17 cellular contexts compared by ENCODE assay signal in genomic region chr13:103607995-103608394, GRCh38.
DNase-seq lines count a peak whose midpoint lies in the region; ATAC-seq and FAIRE-seq lines count a peak whose summit lies in the region.
"Had no signal": no experiment of that assay in that cellular context is flagged by ENCODE, and none has a peak within 500 bp of the region (broad histone marks: within the 10 kb centered on the region; RNA-seq: fewer than 3 reads in every experiment).

No MANE protein-coding gene starts in this region.

- DNase-seq in NCI-H226 = peak; percentile 42
- no peak for DNase-seq in RCC 7860 (ENCODE audit: low spot score)
- no peak for DNase-seq in NCI-H524 (lab: John Stamatoyannopoulos, UW)
- DNase-seq in NCI-H446 treated with DMSO at 0.1 percent for 48 hours (lab: John Stamatoyannopoulos, UW) = no peak
- DNase-seq: activated CD4-positive, alpha-beta T cell treated with anti-CD3 and anti-CD28 coated beads, Interleukin-2, amount 50 U/mL, for 1 hour; activated T-cell treated with anti-CD3 and anti-CD28 coated beads, Interleukin-2, amount 50 U/mL, for 72 hours; MG63; NCI-H2107; SIG-M5; small intestine; stimulated activated naive CD8-positive, alpha-beta T cell treated with anti-CD3 and anti-CD28 coated beads, Interleukin-15, amount 100 ng/mL, for 72 hours; T1000 had no signal

- ATAC-seq in GM19023 (IDR thresholded peaks at IDR 0.05; ENCODE audit: unreplicated experiment) (peak; percentile 72), GM21576 (IDR thresholded peaks at IDR 0.05; ENCODE audit: unreplicated experiment) (peak; percentile 67), HG03039 (IDR thresholded peaks at IDR 0.05; ENCODE audit: unreplicated experiment) (peak; percentile 72), HG02970 (IDR thresholded peaks at IDR 0.05; ENCODE audit: low FRiP score, unreplicated experiment) (no peak)
- ATAC-seq: activated T-cell treated with anti-CD3 and anti-CD28 coated beads, Interleukin-2, amount 50 U/mL, for 72 hours; stimulated activated naive CD8-positive, alpha-beta T cell treated with anti-CD3 and anti-CD28 coated beads, Interleukin-15, amount 100 ng/mL, for 72 hours had no signal

- no peak for FAIRE-seq in RCC 7860 (lab: Jason Lieb, UNC)
- FAIRE-seq: GM12891, small intestine had no signal
